1 cellular context compared by ENCODE assay signal in the genomic region with DNA sequence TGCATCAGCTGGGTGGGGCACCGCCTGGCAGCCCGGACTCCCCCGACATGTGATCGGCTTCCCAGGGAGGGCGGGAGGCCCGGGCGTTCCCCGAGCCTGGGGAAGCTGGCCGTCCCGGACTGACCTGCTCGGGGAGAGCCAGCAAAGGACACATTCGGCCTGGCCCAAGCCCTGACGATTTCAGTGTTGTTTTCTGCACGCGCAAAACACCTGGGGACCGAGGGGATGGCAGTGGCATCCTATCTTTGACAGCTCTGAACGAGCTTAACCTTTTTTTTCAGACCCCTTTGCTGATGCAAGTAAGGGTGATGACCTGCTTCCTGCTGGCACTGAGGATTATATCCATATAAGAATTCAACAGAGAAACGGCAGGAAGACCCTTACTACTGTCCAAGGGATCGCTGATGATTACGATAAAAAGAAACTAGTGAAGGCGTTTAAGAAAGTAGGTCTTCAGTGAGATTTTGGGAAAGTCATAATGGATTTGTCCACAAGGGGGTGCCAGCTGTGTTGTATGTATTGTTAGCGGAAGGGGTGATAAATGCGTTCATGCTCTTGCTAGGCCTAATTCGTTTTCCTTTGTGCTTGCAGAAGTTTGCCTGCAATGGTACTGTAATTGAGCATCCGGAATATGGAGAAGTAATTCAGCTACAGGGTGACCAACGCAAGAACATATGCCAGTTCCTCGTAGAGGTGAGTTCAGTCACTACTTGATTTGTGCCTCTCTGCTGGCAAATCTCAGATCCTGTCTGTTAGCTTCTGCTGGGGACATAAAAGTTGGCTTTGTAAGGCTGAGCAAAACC.
A peak's percentile ranks its signal among the peaks of the same experiment; 100 is the strongest.
TF ChIP-seq lines count a peak whose summit lies in the region.

No MANE protein-coding gene starts in this region.

TF ChIP-seq in K562, 482 proteins besides CTCF, POLR2A, EP300 and RAD21 (continued from another document and continues in another):
- TF ChIP-seq, protein P1, sequence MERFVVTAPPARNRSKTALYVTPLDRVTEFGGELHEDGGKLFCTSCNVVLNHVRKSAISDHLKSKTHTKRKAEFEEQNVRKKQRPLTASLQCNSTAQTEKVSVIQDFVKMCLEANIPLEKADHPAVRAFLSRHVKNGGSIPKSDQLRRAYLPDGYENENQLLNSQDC (CRISPR knock-in tag; IDR thresholded peaks at IDR 0.05): no peak
- TF ChIP-seq ZNF175 (CRISPR knock-in tag; IDR thresholded peaks at IDR 0.05; ENCODE audit: low read depth) (0 out of 2 replicates have a peak, but pooled peaks have one; percentile 40), HNRNPL (IDR thresholded peaks at IDR 0.05; ENCODE audit: low read depth, low read length) (no peak; the same call in 1 of the 2 replicates), DPF2 (IDR thresholded peaks at IDR 0.05) (no peak), SPI1 (IDR thresholded peaks at IDR 0.05; ENCODE audit: borderline replicate concordance, low read depth, low read length) (no peak), NFXL1 (CRISPR knock-in tag; IDR thresholded peaks at IDR 0.05) (no peak), MTA2 (IDR thresholded peaks at IDR 0.05; ENCODE audit: low read depth) (no peak), POLR3A (IDR thresholded peaks at IDR 0.05; ENCODE audit: borderline replicate concordance, extremely low read depth, insufficient read depth, insufficient read length) (no peak), CAMTA2 (CRISPR knock-in tag; conservative IDR thresholded peaks at IDR 0.05) (no peak), MCM5 (IDR thresholded peaks at IDR 0.05; ENCODE audit: low read depth) (no peak), BRD4 (IDR thresholded peaks at IDR 0.05) (no peak), ZBED1 (IDR thresholded peaks at IDR 0.05) (no peak; the same call in 1 of the 2 replicates), ZNF133 (CRISPR knock-in tag; IDR thresholded peaks at IDR 0.05) (no peak), ZEB2 (IDR thresholded peaks at IDR 0.05) (no peak), NFIX (CRISPR knock-in tag; IDR thresholded peaks at IDR 0.05; ENCODE audit: low read depth) (no peak), RBM39 (optimal IDR thresholded peaks at IDR 0.05; ENCODE audit: low read depth, low read length) (peak; percentile 46), EGR1 (conservative IDR thresholded peaks at IDR 0.05) (no peak), POLR2B (IDR thresholded peaks at IDR 0.05; ENCODE audit: low read depth, partially characterized antibody) (no peak), FOXK2 (conservative IDR thresholded peaks at IDR 0.05 in 1 of 2, IDR thresholded peaks at IDR 0.05 in 1 of 2; ENCODE audit: low read depth in 2 of 2) (peak in 1 of 2 experiments; percentile 40; a peak in 2 of 4 replicates), HOXB6 (CRISPR knock-in tag; IDR thresholded peaks at IDR 0.05; ENCODE audit: borderline replicate concordance) (no peak), KLF1 (tag; IDR thresholded peaks at IDR 0.05) (peak; percentile 90; the same call in 1 of the 2 replicates), DDX20 (tag; IDR thresholded peaks at IDR 0.05; ENCODE audit: low read depth) (no peak), ARHGAP35 (IDR thresholded peaks at IDR 0.05; ENCODE audit: partially characterized antibody) (no peak), SMARCC2 (IDR thresholded peaks at IDR 0.05; ENCODE audit: low read depth) (no peak)
- TF ChIP-seq, protein P2, sequence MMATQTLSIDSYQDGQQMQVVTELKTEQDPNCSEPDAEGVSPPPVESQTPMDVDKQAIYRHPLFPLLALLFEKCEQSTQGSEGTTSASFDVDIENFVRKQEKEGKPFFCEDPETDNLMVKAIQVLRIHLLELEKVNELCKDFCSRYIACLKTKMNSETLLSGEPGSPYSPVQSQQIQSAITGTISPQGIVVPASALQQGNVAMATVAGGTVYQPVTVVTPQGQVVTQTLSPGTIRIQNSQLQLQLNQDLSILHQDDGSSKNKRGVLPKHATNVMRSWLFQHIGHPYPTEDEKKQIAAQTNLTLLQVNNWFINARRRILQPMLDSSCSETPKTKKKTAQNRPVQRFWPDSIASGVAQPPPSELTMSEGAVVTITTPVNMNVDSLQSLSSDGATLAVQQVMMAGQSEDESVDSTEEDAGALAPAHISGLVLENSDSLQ (IDR thresholded peaks at IDR 0.05): no peak
- TF ChIP-seq, protein P3, sequence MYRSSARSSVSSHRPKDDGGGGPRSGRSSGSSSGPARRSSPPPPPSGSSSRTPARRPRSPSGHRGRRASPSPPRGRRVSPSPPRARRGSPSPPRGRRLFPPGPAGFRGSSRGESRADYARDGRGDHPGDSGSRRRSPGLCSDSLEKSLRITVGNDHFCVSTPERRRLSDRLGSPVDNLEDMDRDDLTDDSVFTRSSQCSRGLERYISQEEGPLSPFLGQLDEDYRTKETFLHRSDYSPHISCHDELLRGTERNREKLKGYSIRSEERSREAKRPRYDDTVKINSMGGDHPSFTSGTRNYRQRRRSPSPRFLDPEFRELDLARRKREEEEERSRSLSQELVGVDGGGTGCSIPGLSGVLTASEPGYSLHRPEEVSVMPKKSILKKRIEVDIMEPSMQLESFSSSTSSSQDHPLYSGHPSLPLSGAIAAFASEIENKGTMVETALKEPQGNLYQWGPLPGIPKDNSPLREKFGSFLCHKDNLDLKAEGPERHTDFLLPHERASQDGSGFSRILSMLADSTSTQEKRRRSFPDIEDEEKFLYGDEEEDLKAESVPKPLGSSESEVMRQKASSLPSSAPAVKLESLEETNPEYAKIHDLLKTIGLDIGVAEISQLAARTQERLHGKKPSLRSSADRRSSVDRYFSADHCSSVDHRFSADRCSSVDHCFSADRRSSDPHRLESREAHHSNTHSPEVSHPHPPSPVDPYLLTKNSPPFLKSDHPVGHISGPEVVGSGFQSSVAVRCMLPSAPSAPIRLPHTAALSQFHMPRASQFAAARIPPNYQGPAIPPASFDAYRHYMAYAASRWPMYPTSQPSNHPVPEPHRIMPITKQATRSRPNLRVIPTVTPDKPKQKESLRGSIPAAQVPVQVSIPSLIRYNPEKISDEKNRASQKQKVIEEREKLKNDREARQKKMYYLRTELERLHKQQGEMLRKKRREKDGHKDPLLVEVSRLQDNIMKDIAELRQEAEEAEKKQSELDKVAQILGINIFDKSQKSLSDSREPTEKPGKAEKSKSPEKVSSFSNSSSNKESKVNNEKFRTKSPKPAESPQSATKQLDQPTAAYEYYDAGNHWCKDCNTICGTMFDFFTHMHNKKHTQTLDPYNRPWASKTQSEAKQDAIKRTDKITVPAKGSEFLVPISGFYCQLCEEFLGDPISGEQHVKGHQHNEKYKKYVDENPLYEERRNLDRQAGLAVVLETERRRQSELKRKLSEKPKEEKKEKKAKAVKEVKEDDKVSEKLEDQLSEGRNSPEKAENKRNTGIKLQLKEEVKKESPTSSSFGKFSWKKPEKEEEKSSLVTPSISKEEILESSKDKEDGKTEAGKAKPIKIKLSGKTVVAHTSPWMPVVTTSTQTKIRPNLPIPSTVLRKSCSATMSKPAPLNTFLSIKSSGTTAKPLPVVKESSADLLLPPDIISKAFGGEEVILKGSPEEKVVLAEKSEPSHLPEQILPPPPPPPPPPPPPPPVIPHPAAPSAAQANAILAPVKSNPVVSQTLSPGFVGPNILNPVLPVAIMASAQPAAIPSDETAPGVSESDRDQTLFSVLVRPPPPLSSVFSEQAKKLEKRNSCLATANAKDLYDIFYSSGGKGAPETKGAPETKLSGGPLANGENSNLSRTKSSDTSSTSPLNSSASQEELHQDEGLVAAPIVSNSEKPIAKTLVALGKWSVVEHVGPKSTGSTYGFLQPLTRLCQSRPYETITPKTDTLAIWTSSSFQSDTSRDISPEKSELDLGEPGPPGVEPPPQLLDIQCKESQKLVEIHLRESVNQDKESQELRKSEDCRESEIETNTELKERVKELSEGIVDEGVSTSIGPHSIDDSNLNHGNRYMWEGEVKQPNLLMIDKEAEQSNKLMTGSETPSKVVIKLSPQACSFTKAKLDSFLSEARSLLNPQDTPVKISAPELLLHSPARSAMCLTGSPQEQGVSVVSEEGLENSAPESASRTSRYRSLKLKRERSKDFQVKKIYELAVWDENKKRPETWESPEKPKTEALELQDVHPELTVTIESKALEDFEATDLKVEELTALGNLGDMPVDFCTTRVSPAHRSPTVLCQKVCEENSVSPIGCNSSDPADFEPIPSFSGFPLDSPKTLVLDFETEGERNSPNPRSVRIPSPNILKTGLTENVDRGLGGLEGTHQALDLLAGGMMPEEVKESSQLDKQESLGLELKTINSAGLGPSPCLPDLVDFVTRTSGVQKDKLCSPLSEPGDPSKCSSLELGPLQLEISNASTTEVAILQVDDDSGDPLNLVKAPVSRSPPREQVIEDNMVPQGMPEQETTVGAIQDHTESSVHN (IDR thresholded peaks at IDR 0.05; ENCODE audit: borderline replicate concordance in 1 of 2, low read depth in 1 of 2): peak in 1 of 2 experiments; percentile 74; a peak in 2 of 4 replicates
- TF ChIP-seq, protein P4, sequence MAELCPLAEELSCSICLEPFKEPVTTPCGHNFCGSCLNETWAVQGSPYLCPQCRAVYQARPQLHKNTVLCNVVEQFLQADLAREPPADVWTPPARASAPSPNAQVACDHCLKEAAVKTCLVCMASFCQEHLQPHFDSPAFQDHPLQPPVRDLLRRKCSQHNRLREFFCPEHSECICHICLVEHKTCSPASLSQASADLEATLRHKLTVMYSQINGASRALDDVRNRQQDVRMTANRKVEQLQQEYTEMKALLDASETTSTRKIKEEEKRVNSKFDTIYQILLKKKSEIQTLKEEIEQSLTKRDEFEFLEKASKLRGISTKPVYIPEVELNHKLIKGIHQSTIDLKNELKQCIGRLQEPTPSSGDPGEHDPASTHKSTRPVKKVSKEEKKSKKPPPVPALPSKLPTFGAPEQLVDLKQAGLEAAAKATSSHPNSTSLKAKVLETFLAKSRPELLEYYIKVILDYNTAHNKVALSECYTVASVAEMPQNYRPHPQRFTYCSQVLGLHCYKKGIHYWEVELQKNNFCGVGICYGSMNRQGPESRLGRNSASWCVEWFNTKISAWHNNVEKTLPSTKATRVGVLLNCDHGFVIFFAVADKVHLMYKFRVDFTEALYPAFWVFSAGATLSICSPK (IDR thresholded peaks at IDR 0.05; ENCODE audit: borderline replicate concordance): no peak
- TF ChIP-seq, protein P5, sequence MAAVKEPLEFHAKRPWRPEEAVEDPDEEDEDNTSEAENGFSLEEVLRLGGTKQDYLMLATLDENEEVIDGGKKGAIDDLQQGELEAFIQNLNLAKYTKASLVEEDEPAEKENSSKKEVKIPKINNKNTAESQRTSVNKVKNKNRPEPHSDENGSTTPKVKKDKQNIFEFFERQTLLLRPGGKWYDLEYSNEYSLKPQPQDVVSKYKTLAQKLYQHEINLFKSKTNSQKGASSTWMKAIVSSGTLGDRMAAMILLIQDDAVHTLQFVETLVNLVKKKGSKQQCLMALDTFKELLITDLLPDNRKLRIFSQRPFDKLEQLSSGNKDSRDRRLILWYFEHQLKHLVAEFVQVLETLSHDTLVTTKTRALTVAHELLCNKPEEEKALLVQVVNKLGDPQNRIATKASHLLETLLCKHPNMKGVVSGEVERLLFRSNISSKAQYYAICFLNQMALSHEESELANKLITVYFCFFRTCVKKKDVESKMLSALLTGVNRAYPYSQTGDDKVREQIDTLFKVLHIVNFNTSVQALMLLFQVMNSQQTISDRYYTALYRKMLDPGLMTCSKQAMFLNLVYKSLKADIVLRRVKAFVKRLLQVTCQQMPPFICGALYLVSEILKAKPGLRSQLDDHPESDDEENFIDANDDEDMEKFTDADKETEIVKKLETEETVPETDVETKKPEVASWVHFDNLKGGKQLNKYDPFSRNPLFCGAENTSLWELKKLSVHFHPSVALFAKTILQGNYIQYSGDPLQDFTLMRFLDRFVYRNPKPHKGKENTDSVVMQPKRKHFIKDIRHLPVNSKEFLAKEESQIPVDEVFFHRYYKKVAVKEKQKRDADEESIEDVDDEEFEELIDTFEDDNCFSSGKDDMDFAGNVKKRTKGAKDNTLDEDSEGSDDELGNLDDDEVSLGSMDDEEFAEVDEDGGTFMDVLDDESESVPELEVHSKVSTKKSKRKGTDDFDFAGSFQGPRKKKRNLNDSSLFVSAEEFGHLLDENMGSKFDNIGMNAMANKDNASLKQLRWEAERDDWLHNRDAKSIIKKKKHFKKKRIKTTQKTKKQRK (IDR thresholded peaks at IDR 0.05; ENCODE audit: borderline replicate concordance, low read depth, low read length): no peak
- TF ChIP-seq, protein P6, sequence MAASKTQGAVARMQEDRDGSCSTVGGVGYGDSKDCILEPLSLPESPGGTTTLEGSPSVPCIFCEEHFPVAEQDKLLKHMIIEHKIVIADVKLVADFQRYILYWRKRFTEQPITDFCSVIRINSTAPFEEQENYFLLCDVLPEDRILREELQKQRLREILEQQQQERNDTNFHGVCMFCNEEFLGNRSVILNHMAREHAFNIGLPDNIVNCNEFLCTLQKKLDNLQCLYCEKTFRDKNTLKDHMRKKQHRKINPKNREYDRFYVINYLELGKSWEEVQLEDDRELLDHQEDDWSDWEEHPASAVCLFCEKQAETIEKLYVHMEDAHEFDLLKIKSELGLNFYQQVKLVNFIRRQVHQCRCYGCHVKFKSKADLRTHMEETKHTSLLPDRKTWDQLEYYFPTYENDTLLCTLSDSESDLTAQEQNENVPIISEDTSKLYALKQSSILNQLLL (CRISPR knock-in tag; IDR thresholded peaks at IDR 0.05; ENCODE audit: borderline replicate concordance): no peak
- TF ChIP-seq, protein P7, sequence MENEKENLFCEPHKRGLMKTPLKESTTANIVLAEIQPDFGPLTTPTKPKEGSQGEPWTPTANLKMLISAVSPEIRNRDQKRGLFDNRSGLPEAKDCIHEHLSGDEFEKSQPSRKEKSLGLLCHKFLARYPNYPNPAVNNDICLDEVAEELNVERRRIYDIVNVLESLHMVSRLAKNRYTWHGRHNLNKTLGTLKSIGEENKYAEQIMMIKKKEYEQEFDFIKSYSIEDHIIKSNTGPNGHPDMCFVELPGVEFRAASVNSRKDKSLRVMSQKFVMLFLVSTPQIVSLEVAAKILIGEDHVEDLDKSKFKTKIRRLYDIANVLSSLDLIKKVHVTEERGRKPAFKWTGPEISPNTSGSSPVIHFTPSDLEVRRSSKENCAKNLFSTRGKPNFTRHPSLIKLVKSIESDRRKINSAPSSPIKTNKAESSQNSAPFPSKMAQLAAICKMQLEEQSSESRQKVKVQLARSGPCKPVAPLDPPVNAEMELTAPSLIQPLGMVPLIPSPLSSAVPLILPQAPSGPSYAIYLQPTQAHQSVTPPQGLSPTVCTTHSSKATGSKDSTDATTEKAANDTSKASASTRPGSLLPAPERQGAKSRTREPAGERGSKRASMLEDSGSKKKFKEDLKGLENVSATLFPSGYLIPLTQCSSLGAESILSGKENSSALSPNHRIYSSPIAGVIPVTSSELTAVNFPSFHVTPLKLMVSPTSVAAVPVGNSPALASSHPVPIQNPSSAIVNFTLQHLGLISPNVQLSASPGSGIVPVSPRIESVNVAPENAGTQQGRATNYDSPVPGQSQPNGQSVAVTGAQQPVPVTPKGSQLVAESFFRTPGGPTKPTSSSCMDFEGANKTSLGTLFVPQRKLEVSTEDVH (IDR thresholded peaks at IDR 0.05; ENCODE audit: low read depth, partially characterized antibody): peak; percentile 15
